20 cellular contexts compared by ENCODE assay signal in the genomic region with DNA sequence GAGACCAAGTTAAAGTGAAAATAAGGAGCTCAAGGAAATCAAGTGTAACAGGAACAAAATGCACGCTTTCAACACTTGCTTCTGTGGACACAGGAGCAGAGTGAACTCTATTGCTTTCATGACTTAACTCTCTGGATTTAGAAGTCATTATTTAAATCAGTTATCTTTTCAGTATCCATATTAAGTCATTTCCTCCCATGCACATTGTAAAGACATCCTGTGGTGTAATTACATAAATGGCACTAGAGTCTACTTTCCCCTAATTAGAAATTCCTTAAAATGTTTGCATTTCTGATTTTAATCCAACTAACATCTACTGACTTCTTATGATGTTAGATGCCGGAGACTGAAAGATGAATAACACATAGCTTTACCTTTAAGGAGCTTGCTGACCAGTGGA.
A peak's percentile ranks its signal among the peaks of the same experiment; 100 is the strongest.
DNase-seq lines count a peak whose midpoint lies in the region; ATAC-seq, FAIRE-seq and TF ChIP-seq lines count a peak whose summit lies in the region.
"Had no signal": no experiment of that assay in that cellular context is flagged by ENCODE, and none has a peak within 500 bp of the region (broad histone marks: within the 10 kb centered on the region; RNA-seq: fewer than 3 reads in every experiment).

No MANE protein-coding gene starts in this region.

- in situ Hi-C loops in GM12878 (cut with MboI) (no loop called here), GM13977 (cut with MboI; ENCODE audit: low pct_unique_long_range_greater_than_20kb, low sequenced_read_pairs, unreplicated experiment) (no loop called here)

- no peak for TF ChIP-seq EP300 in GM12878 (IDR thresholded peaks at IDR 0.05; ENCODE audit: borderline replicate concordance in 1 of 2, control insufficient read depth in 1 of 2, low read depth in 2 of 2, low read length in 2 of 2)

- TF ChIP-seq CTCF in DOHH2 (IDR thresholded peaks at IDR 0.05; ENCODE audit: low read depth, low read length, poor library complexity, severe bottlenecking) (no peak), GM12878 (IDR thresholded peaks at IDR 0.05 in 2 of 3, conservative IDR thresholded peaks at IDR 0.05 in 1 of 3; ENCODE audit: control insufficient read depth in 2 of 3, extremely low read depth in 1 of 3, insufficient read depth in 1 of 3, low read depth in 3 of 3, low read length in 3 of 3) (no peak), GM13977 (IDR thresholded peaks at IDR 0.05; ENCODE audit: extremely low read depth, insufficient read depth, missing control alignments) (no peak)

- H3K36me3 Mint-ChIP-seq in activated T-cell treated with anti-CD3 and anti-CD28 coated beads, Interleukin-2, amount 50 U/mL, for 24 hours (ENCODE audit: low read depth), result peaks cover 74% of the 10 kb centered on the region

- BruUV-seq in GM12878 (replicated peaks; lab: Mats Ljungman, UMichigan), result no TSS peak

- peak overlapping the region; percentile 10; the same call in 1 of the 2 replicates for H3K4me2 ChIP-seq in DOHH2 (ENCODE audit: low read length)
- no peak overlapping the region for H3K4me2 ChIP-seq in GM12878 (ENCODE audit: control insufficient read depth, insufficient read depth)
- H3K4me2 ChIP-seq: BLaER1, KMS-11 had no signal

- no peak for DNase-seq in activated T-cell treated with anti-CD3 and anti-CD28 coated beads, Interleukin-2, amount 50 U/mL, for 24 hours
- DNase-seq in activated T-cell treated with anti-CD3 and anti-CD28 coated beads, Interleukin-2, amount 50 U/mL, for 1 hour, result no peak
- DNase-seq in NCI-H69 (lab: John Stamatoyannopoulos, UW) (peak; percentile 81), GM12878 (ENCODE audit: low read depth, low spot score) (no peak), SK-N-DZ (ENCODE audit: low spot score) (no peak), NCI-H2107 treated with DMSO at 0.1 percent for 48 hours (lab: John Stamatoyannopoulos, UW; ENCODE audit: unreplicated experiment) (no peak), GM13977 (ENCODE audit: low spot score) (no peak)
- DNase-seq: DND-41, GDM1, NCI-H1048, NCI-H187, NCI-H446, NCI-H774, Peyer's patch had no signal

- H3K4me1 ChIP-seq in DOHH2 (ENCODE audit: control insufficient read depth, low read length), result peaks cover 29% of the 10 kb centered on the region
- peaks cover 25% of the 10 kb centered on the region for H3K4me1 ChIP-seq in GM12878 (ENCODE audit: control insufficient read depth, insufficient read depth, low read length)
- H3K4me1 ChIP-seq: Peyer's patch had no signal

- POLR2A ChIA-PET in GM12878 (lab: Charles Lee), result interaction anchor here (0.9 to 6.4 kb wide), 2 partner anchors 9 to 36 kb away, joined by 4 to 46 read pairs; no protein-coding TSS in a partner anchor

- intact Hi-C loops in GM12878 (cut with micrococcal nuclease; ENCODE audit: unreplicated experiment), result loop anchor here (10.0 kb wide), 1 partner anchor 631 kb away; no protein-coding TSS in a partner anchor

- H3K9ac ChIP-seq in GM12878 (ENCODE audit: control insufficient read depth, insufficient read depth, low read length), result no peak overlapping the region
- H3K9ac ChIP-seq: BLaER1, KMS-11 had no signal

- peak overlapping the region; percentile 16 for H3K4me3 Mint-ChIP-seq in activated T-cell treated with anti-CD3 and anti-CD28 coated beads, Interleukin-2, amount 50 U/mL, for 24 hours

- peak; percentile 30 for ATAC-seq in GM12878

- no peak for TF ChIP-seq POLR2A in GM12878 (IDR thresholded peaks at IDR 0.05; ENCODE audit: low read depth, low read length)

- H3K27me3 ChIP-seq in DOHH2 (ENCODE audit: control insufficient read depth, low read length) (peaks cover 5% of the 10 kb centered on the region; the same call in 1 of the 2 replicates), GM12878 (replicated peaks in 1 of 2; ENCODE audit: control insufficient read depth in 2 of 2, insufficient read depth in 2 of 2, low read length in 1 of 2) (no peaks in the 10 kb centered on the region)
- H3K27me3 ChIP-seq: BLaER1, Peyer's patch had no signal

- no peaks in the 10 kb centered on the region for H3K79me2 ChIP-seq in DOHH2 (ENCODE audit: control insufficient read depth, low read length)
- no peaks in the 10 kb centered on the region; the same call in 1 of the 2 replicates for H3K79me2 ChIP-seq in GM12878 (ENCODE audit: control insufficient read depth, insufficient read depth, low read length)

- no peaks in the 10 kb centered on the region for H3K9me2 ChIP-seq in DOHH2 (replicated peaks; ENCODE audit: control insufficient read depth, low read length)

- peak overlapping the region; percentile 34 for H3K27ac Mint-ChIP-seq in activated T-cell treated with anti-CD3 and anti-CD28 coated beads, Interleukin-2, amount 50 U/mL, for 24 hours

- H2AFZ ChIP-seq in GM12878 (ENCODE audit: control insufficient read depth, low read depth, low read length), result no peak overlapping the region

- no peaks in the 10 kb centered on the region for H3K9me3 Mint-ChIP-seq in activated T-cell treated with anti-CD3 and anti-CD28 coated beads, Interleukin-2, amount 50 U/mL, for 24 hours

- H3K4me3 ChIP-seq in DOHH2 (ENCODE audit: low read length), result no peak overlapping the region
- no peak overlapping the region for H3K4me3 ChIP-seq in GM12878
- H3K4me3 ChIP-seq: BLaER1, Peyer's patch, SK-N-MC had no signal

- TF ChIP-seq RAD21 in GM12878 (IDR thresholded peaks at IDR 0.05; ENCODE audit: insufficient read depth, low read depth, low read length), result no peak

- RAD21 ChIA-PET in GM12878 (lab: Charles Lee; ENCODE audit: unreplicated experiment), result interaction anchor here (1.0 to 1.3 kb wide), 3 partner anchors 12 to 110 kb away, joined by 3 to 5 read pairs (median 3); no protein-coding TSS in a partner anchor

- SMC1A ChIA-PET in GM12878 (lab: Charles Lee; ENCODE audit: uncharacterized antibody, unreplicated experiment), result interaction anchor here (0.9 to 13.7 kb wide), 9 partner anchors 8 to 138 kb away, joined by 3 to 163 read pairs (median 4); no protein-coding TSS in a partner anchor

- H3K4me1 Mint-ChIP-seq in activated T-cell treated with anti-CD3 and anti-CD28 coated beads, Interleukin-2, amount 50 U/mL, for 24 hours (ENCODE audit: low read depth), result peaks cover 58% of the 10 kb centered on the region

- no peaks in the 10 kb centered on the region for H3K36me3 ChIP-seq in DOHH2 (ENCODE audit: control insufficient read depth, low read length)
- peaks cover 3 to 7% of the 10 kb centered on the region in 2 experiments; a peak in 2 of 4 replicates for H3K36me3 ChIP-seq in GM12878 (ENCODE audit: control insufficient read depth in 2 of 2, insufficient read depth in 2 of 2, low read length in 1 of 2)

- H3K27ac ChIP-seq in DOHH2 (ENCODE audit: low read depth, low read length) (no peak overlapping the region), GM12878 (ENCODE audit: control insufficient read depth, insufficient read depth) (peak overlapping the region; percentile 38; the same call in 1 of the 2 replicates)
- H3K27ac ChIP-seq: BLaER1, KMS-11, Peyer's patch, SK-N-MC had no signal

- CTCF ChIA-PET in GM12878 (lab: Yijun Ruan, JAX), result interaction anchor here (0.6 to 2.2 kb wide), 4 partner anchors 9 to 153 kb away, joined by 3 to 8 read pairs (median 3); no protein-coding TSS in a partner anchor

- no peaks in the 10 kb centered on the region for H3K27me3 Mint-ChIP-seq in activated T-cell treated with anti-CD3 and anti-CD28 coated beads, Interleukin-2, amount 50 U/mL, for 24 hours

- H3K9me3 ChIP-seq in DOHH2 (ENCODE audit: control insufficient read depth, insufficient read depth, low read length) (no peaks in the 10 kb centered on the region), GM12878 (replicated peaks; ENCODE audit: control insufficient read depth, insufficient read depth, low read length) (no peaks in the 10 kb centered on the region)
- H3K9me3 ChIP-seq: BLaER1, Peyer's patch had no signal

- no peaks in the 10 kb centered on the region for H3F3A ChIP-seq in DOHH2 (ENCODE audit: control insufficient read depth, insufficient read depth)

- no peaks in the 10 kb centered on the region for H4K20me1 ChIP-seq in DOHH2 (ENCODE audit: control insufficient read depth, insufficient read depth, low read depth, low read length)
- H4K20me1 ChIP-seq in GM12878 (ENCODE audit: control insufficient read depth, insufficient read depth), result no peaks in the 10 kb centered on the region
- H4K20me1 ChIP-seq: BLaER1 had no signal

- 86% methylated on average over 2 of the region's 2 CpGs for WGBS in GM12878 (ENCODE audit: insufficient coverage, insufficient replicate concordance, low lambda C conversion rate, missing lambda C conversion rate)

- no peak for FAIRE-seq in GM12878 (lab: Jason Lieb, UNC)
- FAIRE-seq: GM12891, H1 had no signal

TF ChIP-seq in GM12878, 131 proteins besides CTCF, POLR2A, EP300 and RAD21 (continues in another document):
- peak; percentile 22; the same call in 1 of the 2 replicates for TF ChIP-seq RUNX3 (IDR thresholded peaks at IDR 0.05; ENCODE audit: low read length)
- TF ChIP-seq NR2F1 (conservative IDR thresholded peaks at IDR 0.05), result no peak
- no peak for TF ChIP-seq KLF5 (IDR thresholded peaks at IDR 0.05; ENCODE audit: partially characterized antibody)
- peak; percentile 33; the same call in 1 of the 2 replicates for TF ChIP-seq JUNB (IDR thresholded peaks at IDR 0.05)
- TF ChIP-seq, protein P1, sequence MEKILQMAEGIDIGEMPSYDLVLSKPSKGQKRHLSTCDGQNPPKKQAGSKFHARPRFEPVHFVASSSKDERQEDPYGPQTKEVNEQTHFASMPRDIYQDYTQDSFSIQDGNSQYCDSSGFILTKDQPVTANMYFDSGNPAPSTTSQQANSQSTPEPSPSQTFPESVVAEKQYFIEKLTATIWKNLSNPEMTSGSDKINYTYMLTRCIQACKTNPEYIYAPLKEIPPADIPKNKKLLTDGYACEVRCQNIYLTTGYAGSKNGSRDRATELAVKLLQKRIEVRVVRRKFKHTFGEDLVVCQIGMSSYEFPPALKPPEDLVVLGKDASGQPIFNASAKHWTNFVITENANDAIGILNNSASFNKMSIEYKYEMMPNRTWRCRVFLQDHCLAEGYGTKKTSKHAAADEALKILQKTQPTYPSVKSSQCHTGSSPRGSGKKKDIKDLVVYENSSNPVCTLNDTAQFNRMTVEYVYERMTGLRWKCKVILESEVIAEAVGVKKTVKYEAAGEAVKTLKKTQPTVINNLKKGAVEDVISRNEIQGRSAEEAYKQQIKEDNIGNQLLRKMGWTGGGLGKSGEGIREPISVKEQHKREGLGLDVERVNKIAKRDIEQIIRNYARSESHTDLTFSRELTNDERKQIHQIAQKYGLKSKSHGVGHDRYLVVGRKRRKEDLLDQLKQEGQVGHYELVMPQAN (conservative IDR thresholded peaks at IDR 0.05), result no peak
- no peak for TF ChIP-seq CBFB (IDR thresholded peaks at IDR 0.05; ENCODE audit: low read depth)
- TF ChIP-seq ZBED1 (IDR thresholded peaks at IDR 0.05; ENCODE audit: borderline replicate concordance), result 0 out of 2 replicates have a peak, but pooled peaks have one; percentile 34
